Comparison of ENCODE assay signal across 2 cellular contexts in genomic region chr12:442235-442884, GRCh38.
TF ChIP-seq lines count a peak whose summit lies in the region.

No MANE protein-coding gene starts in this region.

TF ChIP-seq in HEK293T, 16 proteins besides CTCF, POLR2A, EP300 and RAD21:
- TF ChIP-seq CTBP1 (IDR thresholded peaks at IDR 0.05; ENCODE audit: borderline replicate concordance) (no peak), L3MBTL2 (conservative IDR thresholded peaks at IDR 0.05) (no peak), PKNOX1 (IDR thresholded peaks at IDR 0.05) (0 out of 2 replicates have a peak, but pooled peaks have one; percentile 7), FOXK2 (IDR thresholded peaks at IDR 0.05) (no peak), SUZ12 (IDR thresholded peaks at IDR 0.05) (no peak)

TF ChIP-seq in K562, 482 proteins besides CTCF, POLR2A, EP300 and RAD21:
- TF ChIP-seq DEAF1 (CRISPR knock-in tag; IDR thresholded peaks at IDR 0.05) = peak; percentile 62; the same call in 1 of the 2 replicates
- 0 out of 4 replicates have a peak, but pooled peaks of 1 of the 2 experiments have one; percentile 20 for TF ChIP-seq RCOR1 (IDR thresholded peaks at IDR 0.05; ENCODE audit: borderline replicate concordance in 1 of 2, low read depth in 2 of 2, low read length in 2 of 2)
- TF ChIP-seq THAP12 (CRISPR knock-in tag; IDR thresholded peaks at IDR 0.05) = no peak
- TF ChIP-seq SMC3 (conservative IDR thresholded peaks at IDR 0.05; ENCODE audit: insufficient read depth, low read depth, low read length) = peak; percentile 67
- TF ChIP-seq KLF16 (IDR thresholded peaks at IDR 0.05) = 0 out of 2 replicates have a peak, but pooled peaks have one; percentile 18
- no peak for TF ChIP-seq BRF1 (IDR thresholded peaks at IDR 0.05; ENCODE audit: borderline replicate concordance, extremely low read depth, insufficient read length)
